Comparison of ENCODE assay signal across 33 cellular contexts in genomic region chr5:156907667-156908066, GRCh38. TPM values are rescaled to one million over a fixed set of nuclear protein-coding genes. Genes with fewer than 3 reads are reported as not detected.
"Had no signal": no experiment of that assay in that cellular context is flagged by ENCODE, and none has a peak within 500 bp of the region (broad histone marks: within the 10 kb centered on the region; RNA-seq: fewer than 3 reads in every experiment).

No MANE protein-coding gene starts in this region.

- H3K9me3 ChIP-seq: ascending aorta, breast epithelium, colonic mucosa, esophagus squamous epithelium, gastroesophageal sphincter, heart right ventricle had no signal

- H3K9me3 Mint-ChIP-seq: brain had no signal

- H3K4me3 Mint-ChIP-seq: activated CD8-positive, alpha-beta T cell treated with anti-CD3 and anti-CD28 coated beads for 36 hours; activated naive CD4-positive, alpha-beta T cell treated with anti-CD3 and anti-CD28 coated beads, Interleukin-2, amount 10 ng/mL, durations not matched to agents 7 days and 5 days; activated naive CD8-positive, alpha-beta T cell treated with anti-CD3 and anti-CD28 coated beads, Interleukin-2, amount 10 ng/mL, durations not matched to agents 7 days and 5 days; brain had no signal

- DNase-seq: activated CD4-positive, alpha-beta T cell treated with anti-CD3 and anti-CD28 coated beads for 4 hours; activated CD4-positive, alpha-beta T cell treated with anti-CD3 and anti-CD28 coated beads, Interleukin-2, amount 50 U/mL, for 1 hour; activated CD4-positive, alpha-beta T cell treated with anti-CD3 and anti-CD28 coated beads, Interleukin-2, amount 50 U/mL, for 48 hours; activated CD4-positive, CD25-positive, alpha-beta regulatory T cell; activated CD4-positive, CD25-positive, alpha-beta regulatory T cell treated with anti-CD3 and anti-CD28 coated beads, Interleukin-2, amount 50 U/mL, for 72 hours; activated CD8-positive, alpha-beta memory T cell treated with anti-CD3 and anti-CD28 coated beads for 24 hours; activated CD8-positive, alpha-beta T cell treated with anti-CD3 and anti-CD28 coated beads for 36 hours; activated gamma-delta T cell; activated naive CD4-positive, alpha-beta T cell; activated naive CD4-positive, alpha-beta T cell treated with anti-CD3 and anti-CD28 coated beads, Interleukin-2, amount 10 ng/mL, durations not matched to agents 7 days and 5 days; activated naive CD8-positive, alpha-beta T cell treated with anti-CD3 and anti-CD28 coated beads, Interleukin-2, amount 10 ng/mL, durations not matched to agents 7 days and 5 days; activated T-cell treated with anti-CD3 and anti-CD28 coated beads, Interleukin-2, amount 50 U/mL, for 48 hours; central memory CD4-positive, alpha-beta T cell; cerebellar nuclear complex; colonic mucosa; effector CD8-positive, alpha-beta T cell; esophagus squamous epithelium; foreskin melanocyte; heart right ventricle; T-helper 1 cell; T-helper 2 cell had no signal

- H3K4me1 Mint-ChIP-seq: brain had no signal

- H3K27me3 ChIP-seq: ascending aorta, breast epithelium, cardiac muscle cell, colonic mucosa, esophagus squamous epithelium, gastroesophageal sphincter, heart right ventricle had no signal

- H3K36me3 Mint-ChIP-seq: brain had no signal

- ATAC-seq: activated CD8-positive, alpha-beta T cell treated with anti-CD3 and anti-CD28 coated beads for 36 hours; activated naive CD4-positive, alpha-beta T cell treated with anti-CD3 and anti-CD28 coated beads, Interleukin-2, amount 50 U/mL, for 72 hours; gastroesophageal sphincter; heart right ventricle had no signal

- H3K36me3 ChIP-seq: ascending aorta, breast epithelium, cardiac muscle cell, colonic mucosa, esophagus squamous epithelium, gastroesophageal sphincter, heart right ventricle had no signal

- H3K4me1 ChIP-seq: ascending aorta, breast epithelium, colonic mucosa, esophagus squamous epithelium, gastroesophageal sphincter, heart right ventricle had no signal

- H3K27me3 Mint-ChIP-seq: activated CD8-positive, alpha-beta T cell treated with anti-CD3 and anti-CD28 coated beads for 36 hours; activated naive CD4-positive, alpha-beta T cell treated with anti-CD3 and anti-CD28 coated beads, Interleukin-2, amount 10 ng/mL, durations not matched to agents 7 days and 5 days; activated naive CD8-positive, alpha-beta T cell treated with anti-CD3 and anti-CD28 coated beads, Interleukin-2, amount 10 ng/mL, durations not matched to agents 7 days and 5 days had no signal

- H3K27ac Mint-ChIP-seq: activated CD8-positive, alpha-beta T cell treated with anti-CD3 and anti-CD28 coated beads for 36 hours; brain had no signal

- H3K27ac ChIP-seq: ascending aorta, breast epithelium, cardiac muscle cell, colonic mucosa, epithelial cell of prostate, esophagus squamous epithelium, gastroesophageal sphincter, heart right ventricle had no signal

- H3K4me3 ChIP-seq: ascending aorta, breast epithelium, cardiac muscle cell, colonic mucosa, esophagus squamous epithelium, gastroesophageal sphincter, heart right ventricle had no signal

RNA-seq across cellular contexts. Expression of gene TIMD4, which starts 55.4 kb away (rescaled TPM):
- total RNA-seq: dermis microvascular lymphatic vessel endothelial cell, endothelial cell of umbilical vein, esophagus squamous epithelium, fibroblast of lung, fibroblast of villous mesenchyme, glomerular endothelial cell had no signal
- polyA plus RNA-seq: cardiac muscle cell, endothelial cell of umbilical vein, fibroblast of lung had no signal

RNA-seq across cellular contexts. Expression of gene PPP1R2B, which starts 57.6 kb away (rescaled TPM):
- total RNA-seq: activated naive CD8-positive, alpha-beta T cell treated with anti-CD3 and anti-CD28 coated beads, Interleukin-2, amount 10 ng/mL, durations not matched to agents 7 days and 5 days; ascending aorta; breast epithelium; cardiac muscle cell; colonic mucosa; endothelial cell of umbilical vein; glomerular endothelial cell had no signal
- polyA plus RNA-seq: cardiac muscle cell, endothelial cell of umbilical vein, fibroblast of lung had no signal
